1 cellular context compared by ENCODE assay signal in the genomic region with DNA sequence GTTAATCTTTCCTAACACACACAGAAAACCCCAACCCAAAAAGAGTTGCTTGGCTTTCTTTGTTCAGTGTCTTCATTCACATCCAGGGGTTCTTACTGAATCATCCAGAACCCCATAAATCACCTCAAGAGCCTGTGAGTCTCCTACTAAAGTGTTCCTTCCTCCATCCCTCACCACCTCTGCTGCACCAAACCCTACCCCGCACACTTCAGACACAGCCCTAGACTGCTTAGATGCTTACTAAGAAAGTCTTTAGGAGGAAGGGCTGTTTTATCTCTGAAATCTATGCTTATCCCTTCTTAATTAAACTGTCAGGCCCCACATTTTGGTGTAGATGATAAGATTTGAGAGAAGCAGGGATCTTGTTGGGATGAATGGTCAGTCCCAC.
TF ChIP-seq lines count a peak whose summit lies in the region.

No MANE protein-coding gene starts in this region.

TF ChIP-seq in IMR-90, 13 proteins besides CTCF, POLR2A, EP300 and RAD21:
- TF ChIP-seq MAZ (IDR thresholded peaks at IDR 0.05; ENCODE audit: borderline replicate concordance, low read depth, low read length) (no peak), RCOR1 (IDR thresholded peaks at IDR 0.05; ENCODE audit: insufficient replicate concordance, low read length) (no peak), ELK1 (IDR thresholded peaks at IDR 0.05; ENCODE audit: borderline replicate concordance, low read depth, low read length) (no peak)
TF ChIP-seq in IMR-90: peak in this region for 0.
